Comparison of ENCODE assay signal across 2 cellular contexts in genomic region chr16:55543470-55543869, GRCh38.
A peak's percentile ranks its signal among the peaks of the same experiment; 100 is the strongest.
TF ChIP-seq lines count a peak whose summit lies in the region.

No MANE protein-coding gene starts in this region.

TF ChIP-seq in A549, 52 proteins besides CTCF, POLR2A, EP300 and RAD21:
- no peak for TF ChIP-seq HOXB5 (CRISPR knock-in tag; IDR thresholded peaks at IDR 0.05)
- no peak for TF ChIP-seq HEYL (CRISPR knock-in tag; IDR thresholded peaks at IDR 0.05)
- no peak for TF ChIP-seq MAFK (IDR thresholded peaks at IDR 0.05; ENCODE audit: partially characterized antibody)
- TF ChIP-seq MAZ (IDR thresholded peaks at IDR 0.05; ENCODE audit: borderline replicate concordance, low read depth, low read length) = no peak
- peak; percentile 82 for TF ChIP-seq SMC3 (IDR thresholded peaks at IDR 0.05)
- no peak for TF ChIP-seq HOXB13 (CRISPR knock-in tag; IDR thresholded peaks at IDR 0.05; ENCODE audit: low read depth)
- TF ChIP-seq NPAS2 (CRISPR knock-in tag; IDR thresholded peaks at IDR 0.05; ENCODE audit: borderline replicate concordance) = no peak
- TF ChIP-seq BCL3 (IDR thresholded peaks at IDR 0.05) = no peak

TF ChIP-seq in HepG2, 621 proteins besides CTCF, POLR2A, EP300 and RAD21:
- TF ChIP-seq ZNF382 (CRISPR knock-in tag; IDR thresholded peaks at IDR 0.05; ENCODE audit: borderline replicate concordance) (no peak), TBL1XR1 (IDR thresholded peaks at IDR 0.05; ENCODE audit: borderline replicate concordance, low read length, partially characterized antibody) (no peak), TRIM22 (IDR thresholded peaks at IDR 0.05) (no peak), ELF3 (CRISPR knock-in tag; IDR thresholded peaks at IDR 0.05) (no peak), SMC3 (IDR thresholded peaks at IDR 0.05; ENCODE audit: low read length) (peak; percentile 46; the same call in 1 of the 2 replicates), BRCA1 (CRISPR knock-in tag; IDR thresholded peaks at IDR 0.05) (no peak), ZNF30 (CRISPR knock-in tag; IDR thresholded peaks at IDR 0.05) (no peak), NFE2L1 (CRISPR knock-in tag; IDR thresholded peaks at IDR 0.05; ENCODE audit: borderline replicate concordance) (no peak), NFIC (IDR thresholded peaks at IDR 0.05; ENCODE audit: low read length) (no peak), STAG1 (CRISPR knock-in tag; IDR thresholded peaks at IDR 0.05) (peak; percentile 55)
